1 cellular context compared by ENCODE assay signal in the genomic region with DNA sequence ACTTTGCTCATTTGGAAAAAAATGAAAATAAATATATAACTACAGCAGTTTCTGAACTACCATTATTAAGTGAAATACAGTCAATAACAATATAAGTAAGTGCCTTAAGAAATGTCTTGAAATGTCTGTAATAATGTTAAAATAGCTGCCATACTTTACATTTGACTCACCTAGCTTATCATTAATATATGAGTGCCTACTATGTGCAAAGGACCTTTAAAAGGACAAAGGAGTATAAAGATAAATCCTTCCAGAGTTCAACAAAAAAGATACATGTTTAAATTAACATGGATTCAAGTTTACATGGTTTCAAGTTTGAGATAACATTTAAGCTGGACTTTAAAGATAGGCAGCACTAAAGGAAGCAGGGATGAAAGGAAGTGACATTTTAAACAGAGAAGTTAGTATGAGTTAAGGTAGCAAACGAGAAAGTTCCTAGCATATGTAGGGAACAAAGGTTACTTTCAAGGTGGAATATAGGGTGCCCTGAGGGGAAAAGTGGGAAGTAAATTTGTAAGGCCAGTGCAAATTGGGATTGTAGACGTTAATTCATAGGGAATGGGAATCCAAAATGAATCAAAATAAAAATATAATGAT.
TF ChIP-seq lines count a peak whose summit lies in the region.

No MANE protein-coding gene starts in this region.

TF ChIP-seq in K562, 482 proteins besides CTCF, POLR2A, EP300 and RAD21:
- TF ChIP-seq, protein P1, sequence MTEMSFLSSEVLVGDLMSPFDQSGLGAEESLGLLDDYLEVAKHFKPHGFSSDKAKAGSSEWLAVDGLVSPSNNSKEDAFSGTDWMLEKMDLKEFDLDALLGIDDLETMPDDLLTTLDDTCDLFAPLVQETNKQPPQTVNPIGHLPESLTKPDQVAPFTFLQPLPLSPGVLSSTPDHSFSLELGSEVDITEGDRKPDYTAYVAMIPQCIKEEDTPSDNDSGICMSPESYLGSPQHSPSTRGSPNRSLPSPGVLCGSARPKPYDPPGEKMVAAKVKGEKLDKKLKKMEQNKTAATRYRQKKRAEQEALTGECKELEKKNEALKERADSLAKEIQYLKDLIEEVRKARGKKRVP (CRISPR knock-in tag; IDR thresholded peaks at IDR 0.05), result no peak
- TF ChIP-seq DIDO1 (tag; IDR thresholded peaks at IDR 0.05; ENCODE audit: low read depth), result no peak
- TF ChIP-seq HEY1 (CRISPR knock-in tag; IDR thresholded peaks at IDR 0.05; ENCODE audit: borderline replicate concordance), result no peak
- no peak for TF ChIP-seq ZNF830 (CRISPR knock-in tag; IDR thresholded peaks at IDR 0.05)
- TF ChIP-seq ZNF592 (IDR thresholded peaks at IDR 0.05), result no peak
- 0 out of 2 replicates have a peak, but pooled peaks have one; percentile 54 for TF ChIP-seq ZKSCAN1 (IDR thresholded peaks at IDR 0.05; ENCODE audit: low read depth, low read length)
- no peak for TF ChIP-seq SOX6 (IDR thresholded peaks at IDR 0.05)
- no peak for TF ChIP-seq JUND (IDR thresholded peaks at IDR 0.05; ENCODE audit: borderline replicate concordance, low read depth, low read length)
- no peak for TF ChIP-seq JUND (tag; IDR thresholded peaks at IDR 0.05; ENCODE audit: borderline replicate concordance, low read depth, low read length)
- TF ChIP-seq ZNF165 (CRISPR knock-in tag; IDR thresholded peaks at IDR 0.05; ENCODE audit: borderline replicate concordance), result no peak
